In genomic region chr22:27718186-27719032, GRCh38 we compare ENCODE assay signal across 8 cellular contexts.
DNase-seq lines count a peak whose midpoint lies in the region; ATAC-seq, FAIRE-seq and TF ChIP-seq lines count a peak whose summit lies in the region.

No MANE protein-coding gene starts in this region.

- intact Hi-C loops in endothelial cell of umbilical vein (cut with micrococcal nuclease): no loop called here

- BruUV-seq in endothelial cell of umbilical vein (replicated peaks; lab: Mats Ljungman, UMichigan): no TSS peak

- H3K27ac ChIP-seq in endothelial cell of umbilical vein (ENCODE audit: insufficient read depth, low read depth, low read length): peak overlapping the region; percentile 36

- ATAC-seq in GM19328 (IDR thresholded peaks at IDR 0.05; ENCODE audit: unreplicated experiment) (no peak), HG03354 (IDR thresholded peaks at IDR 0.05; ENCODE audit: poor library complexity, severe bottlenecking, unreplicated experiment) (no peak)

- H3K27me3 ChIP-seq in MG63: no peaks in the 10 kb centered on the region
- H3K27me3 ChIP-seq in endothelial cell of umbilical vein (ENCODE audit: control insufficient read depth in 2 of 2, insufficient read depth in 2 of 2, low read length in 2 of 2): no peaks in the 10 kb centered on the region

- H3K4me1 Mint-ChIP-seq in mesothelial cell of epicardium: peaks cover 23% of the 10 kb centered on the region

- no peaks in the 10 kb centered on the region for H3K36me3 Mint-ChIP-seq in mesothelial cell of epicardium

- peaks cover 5% of the 10 kb centered on the region for H3K27me3 Mint-ChIP-seq in mesothelial cell of epicardium (ENCODE audit: low read depth)

- dilution Hi-C loops in endothelial cell of umbilical vein (cut with MboI; ENCODE audit: extremely low pct_ligation_motif_present, low sequenced_read_pairs): no loop called here

- H3K4me3 Mint-ChIP-seq in mesothelial cell of epicardium: no peak overlapping the region

- no peaks in the 10 kb centered on the region for H4K20me1 ChIP-seq in endothelial cell of umbilical vein (replicated peaks; ENCODE audit: control insufficient read depth, extremely low read depth, insufficient read depth, low read length)

- POLR2A ChIA-PET in AG04449 (lab: Yijun Ruan, JAX): no interaction called here
- POLR2A ChIA-PET in endothelial cell of umbilical vein (lab: Charles Lee): no interaction called here

- H3K4me3 ChIP-seq in AG04449 (ENCODE audit: low read depth, low read length) (no peak overlapping the region), MG63 (no peak overlapping the region), endothelial cell of umbilical vein (replicated peaks in 1 of 3; ENCODE audit: insufficient read depth in 1 of 3, low read depth in 1 of 3, low read length in 3 of 3) (no peak overlapping the region)

- no peak overlapping the region for H3K9ac ChIP-seq in endothelial cell of umbilical vein (replicated peaks; ENCODE audit: extremely low read depth, insufficient read depth, low read length)

- peaks cover 11% of the 10 kb centered on the region for H3K4me1 ChIP-seq in endothelial cell of umbilical vein (ENCODE audit: control insufficient read depth, extremely low read depth, insufficient read depth, low read length)

- FAIRE-seq in endothelial cell of umbilical vein (lab: Jason Lieb, UNC): peak; percentile 90

- TF ChIP-seq CTCF in AG04449 (IDR thresholded peaks at IDR 0.05; ENCODE audit: insufficient read depth, low read length, missing control alignments): no peak
- no peak for TF ChIP-seq CTCF in endothelial cell of umbilical vein (IDR thresholded peaks at IDR 0.05; ENCODE audit: extremely low read depth in 1 of 2, insufficient read depth in 1 of 2, low read depth in 1 of 2, low read length in 2 of 2)
- no peak for TF ChIP-seq CTCF in mesothelial cell of epicardium (IDR thresholded peaks at IDR 0.05; ENCODE audit: unreplicated experiment)
- TF ChIP-seq CTCF in GM20000 (IDR thresholded peaks at IDR 0.05; ENCODE audit: extremely low read depth, missing control alignments): no peak

- no peaks in the 10 kb centered on the region for H3K36me3 ChIP-seq in MG63
- no peaks in the 10 kb centered on the region for H3K36me3 ChIP-seq in endothelial cell of umbilical vein (ENCODE audit: control insufficient read depth in 2 of 2, extremely low read depth in 1 of 2, insufficient read depth in 2 of 2, low read length in 2 of 2)

- H3K9me1 ChIP-seq in endothelial cell of umbilical vein (replicated peaks; ENCODE audit: control insufficient read depth, extremely low read depth, insufficient read depth, low read length): no peaks in the 10 kb centered on the region

- H3K79me2 ChIP-seq in endothelial cell of umbilical vein (ENCODE audit: control insufficient read depth, insufficient read depth, low read length): no peaks in the 10 kb centered on the region

- H2AFZ ChIP-seq in endothelial cell of umbilical vein (ENCODE audit: low read depth, low read length): peak overlapping the region; percentile 57

- peak overlapping the region; percentile 82 for H3K27ac Mint-ChIP-seq in mesothelial cell of epicardium

- H3K9me3 ChIP-seq in MG63 (peaks cover 6% of the 10 kb centered on the region), endothelial cell of umbilical vein (replicated peaks; ENCODE audit: control insufficient read depth, insufficient read depth, low read length) (no peaks in the 10 kb centered on the region)

- H3K4me2 ChIP-seq in endothelial cell of umbilical vein (ENCODE audit: insufficient read depth, low read length): peak overlapping the region; percentile 6

- H3K9me3 Mint-ChIP-seq in mesothelial cell of epicardium: peaks cover 4% of the 10 kb centered on the region

- CTCF ChIA-PET in AG04449 (lab: Yijun Ruan, JAX) (no interaction called here), endothelial cell of umbilical vein (lab: Charles Lee) (interaction anchor here (0.6 to 0.9 kb wide), 2 partner anchors 35 to 102 kb away, joined by 3 to 4 read pairs; no protein-coding TSS in a partner anchor)

- DNase-seq in AG04449 (ENCODE audit: low read depth, low spot score) (peak; percentile 73), MG63 (peak; percentile 93), endothelial cell of umbilical vein (ENCODE audit: low read depth, low spot score) (peak; percentile 78), mesothelial cell of epicardium (ENCODE audit: low spot score in 2 of 2, unreplicated experiment in 2 of 2) (peak in 1 of 2 experiments; percentile 46), GM20000 (ENCODE audit: low spot score) (no peak), NCI-H1105 treated with DMSO at 0.1 percent for 48 hours (lab: John Stamatoyannopoulos, UW) (no peak)

- TF ChIP-seq POLR2A in endothelial cell of umbilical vein (IDR thresholded peaks at IDR 0.05; ENCODE audit: low read depth, low read length): no peak

TF ChIP-seq in endothelial cell of umbilical vein, 7 proteins besides CTCF, POLR2A, EP300 and RAD21:
- TF ChIP-seq GATA2 (IDR thresholded peaks at IDR 0.05; ENCODE audit: insufficient read depth, insufficient read length, low read depth, low read length): no peak
- peak; percentile 25 for TF ChIP-seq POLR2AphosphoS5 (IDR thresholded peaks at IDR 0.05; ENCODE audit: insufficient read depth, low read depth, low read length)
- TF ChIP-seq EZH2 (IDR thresholded peaks at IDR 0.05; ENCODE audit: borderline replicate concordance, low read depth, low read length, severe bottlenecking): no peak
- no peak for TF ChIP-seq MAX (IDR thresholded peaks at IDR 0.05; ENCODE audit: insufficient read depth, insufficient read length)
- TF ChIP-seq JUN (IDR thresholded peaks at IDR 0.05; ENCODE audit: borderline replicate concordance, insufficient read depth, insufficient read length, low read depth): peak; percentile 64
- TF ChIP-seq FOS (IDR thresholded peaks at IDR 0.05; ENCODE audit: borderline replicate concordance, insufficient read depth, low read length): peak; percentile 93
- TF ChIP-seq MYC (IDR thresholded peaks at IDR 0.05; ENCODE audit: low read depth, low read length): no peak

Comparison
In these comparisons a context has a peak if more than half of its experiments do, and no peak if none do; other contexts are left out.
1. DNase-seq: peak in AG04449 (single experiment), MG63 (single experiment) and endothelial cell of umbilical vein (single experiment); none in GM20000 (single experiment) and NCI-H1105 treated with DMSO at 0.1 percent for 48 hours (single experiment).